Comparison of ENCODE assay signal across 14 cellular contexts in the genomic region with DNA sequence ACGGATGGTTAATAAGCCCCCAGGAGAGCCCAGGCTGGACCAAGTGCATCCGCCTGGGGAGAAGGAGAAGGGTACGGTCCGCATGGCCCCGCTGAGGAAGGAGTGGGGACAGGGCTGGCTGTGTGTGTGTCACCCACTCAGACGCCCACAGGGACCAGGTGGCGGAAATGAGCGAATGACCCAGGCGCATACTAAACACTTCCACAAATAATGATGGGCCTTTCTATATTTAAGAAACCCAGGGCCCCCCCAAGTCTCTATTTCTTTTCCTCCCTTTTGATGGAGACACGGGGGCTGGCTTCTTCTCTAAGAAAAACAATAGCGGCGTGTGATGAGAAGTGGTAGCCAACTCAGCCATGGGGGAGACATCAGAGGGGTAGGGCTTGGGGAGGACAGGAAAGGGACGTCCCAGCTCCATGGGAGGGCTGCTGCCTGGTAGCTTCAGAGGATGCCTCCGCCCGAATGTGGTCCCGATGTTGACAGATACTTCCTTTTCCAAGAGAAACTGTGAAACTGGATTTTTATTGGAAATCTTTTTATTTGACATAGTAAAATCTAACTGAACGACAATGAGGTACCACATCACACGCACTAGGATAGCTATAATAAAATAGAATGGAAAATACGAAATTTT. TPM values are rescaled to one million over a fixed set of nuclear protein-coding genes. Genes with fewer than 3 reads are reported as not detected.
DNase-seq lines count a peak whose midpoint lies in the region; ATAC-seq and TF ChIP-seq lines count a peak whose summit lies in the region.
"Had no signal": no experiment of that assay in that cellular context is flagged by ENCODE, and none has a peak within 500 bp of the region (broad histone marks: within the 10 kb centered on the region; RNA-seq: fewer than 3 reads in every experiment).

No MANE protein-coding gene starts in this region.

- no peak overlapping the region for H3K27ac Mint-ChIP-seq in stimulated activated memory B cell treated with anti-CD40 and anti-IgM and Interleukin-4, amounts not matched to agents 10 μg/mL and 1 μg/mL and 100 μg/mL, for 72 hours
- H3K27ac Mint-ChIP-seq: H9 had no signal

- H3K4me3 Mint-ChIP-seq in stimulated activated memory B cell treated with anti-CD40 and anti-IgM and Interleukin-4, amounts not matched to agents 10 μg/mL and 1 μg/mL and 100 μg/mL, for 72 hours: peak overlapping the region; percentile 18
- H3K4me3 Mint-ChIP-seq: H9 had no signal

- peaks cover 0 to 5% (median 0%) of the 10 kb centered on the region in 11 experiments; a peak in 1 of 22 replicates for H3K9me3 ChIP-seq in BLaER1 treated with 17β-estradiol and CSF1 and Interleukin-3, amounts not matched to agents 10 nM and 100 nM (replicated peaks in 1 of 11)
- no peaks in the 10 kb centered on the region for H3K9me3 ChIP-seq in OCI-LY1 (ENCODE audit: low read length)
- no peaks in the 10 kb centered on the region for H3K9me3 ChIP-seq in body of pancreas
- H3K9me3 ChIP-seq: Peyer's patch had no signal

- TF ChIP-seq CTCF in OCI-LY1 (IDR thresholded peaks at IDR 0.05; ENCODE audit: low read length) (no peak), body of pancreas (IDR thresholded peaks at IDR 0.05) (no peak)

- H2AFZ ChIP-seq in OCI-LY1 (ENCODE audit: low read length): peak overlapping the region; percentile 72; the same call in 1 of the 2 replicates

- ATAC-seq in esophagus mucosa: peak; percentile 9
- ATAC-seq in stimulated activated memory B cell treated with anti-CD40 and anti-IgM and Interleukin-4, amounts not matched to agents 10 μg/mL and 1 μg/mL and 100 μg/mL, for 72 hours: peak; percentile 38
- ATAC-seq in body of pancreas: no peak
- no peak for ATAC-seq in HG03159 (IDR thresholded peaks at IDR 0.05; ENCODE audit: unreplicated experiment)

- peaks cover 78 to 100% (median 98%) of the 10 kb centered on the region in 10 experiments for H3K4me1 ChIP-seq in BLaER1 treated with 17β-estradiol and CSF1 and Interleukin-3, amounts not matched to agents 10 nM and 100 nM
- H3K4me1 ChIP-seq in OCI-LY1 (ENCODE audit: insufficient read depth, low read length, severe bottlenecking): peaks cover 21% of the 10 kb centered on the region
- H3K4me1 ChIP-seq in body of pancreas: no peaks in the 10 kb centered on the region

- 87 to 89% methylated on average over 19 of the region's 19 CpGs for WGBS in body of pancreas, 2 donors

- no peaks in the 10 kb centered on the region for H3K9me2 ChIP-seq in OCI-LY1 (ENCODE audit: low read depth, low read length)

- H3K27me3 Mint-ChIP-seq in stimulated activated memory B cell treated with anti-CD40 and anti-IgM and Interleukin-4, amounts not matched to agents 10 μg/mL and 1 μg/mL and 100 μg/mL, for 72 hours: no peaks in the 10 kb centered on the region

- peaks cover 4% of the 10 kb centered on the region for H3K36me3 Mint-ChIP-seq in stimulated activated memory B cell treated with anti-CD40 and anti-IgM and Interleukin-4, amounts not matched to agents 10 μg/mL and 1 μg/mL and 100 μg/mL, for 72 hours

- H3K27ac ChIP-seq in BLaER1 treated with 17β-estradiol and CSF1 and Interleukin-3, amounts not matched to agents 10 nM and 100 nM: peak overlapping the region; percentile 75 to 96 (median 92)
- H3K27ac ChIP-seq in OCI-LY1 (ENCODE audit: low read depth, low read length, poor library complexity, severe bottlenecking) (no peak overlapping the region), body of pancreas (no peak overlapping the region)
- H3K27ac ChIP-seq: Peyer's patch had no signal

- H3K4me1 Mint-ChIP-seq in stimulated activated memory B cell treated with anti-CD40 and anti-IgM and Interleukin-4, amounts not matched to agents 10 μg/mL and 1 μg/mL and 100 μg/mL, for 72 hours: peaks cover 30% of the 10 kb centered on the region

- no peak for TF ChIP-seq POLR2A in body of pancreas (IDR thresholded peaks at IDR 0.05)

- H3K4me3 ChIP-seq in BLaER1 treated with 17β-estradiol and CSF1 and Interleukin-3, amounts not matched to agents 10 nM and 100 nM: peak overlapping the region in 3 of 10 experiments; percentile 4 to 35 (median 11); a peak in 4 of 20 replicates
- H3K4me3 ChIP-seq in OCI-LY1 (ENCODE audit: low read depth, low read length, poor library complexity, severe bottlenecking): peak overlapping the region; percentile 53
- no peak overlapping the region for H3K4me3 ChIP-seq in body of pancreas
- H3K4me3 ChIP-seq: Peyer's patch had no signal

- H3F3A ChIP-seq in OCI-LY1 (ENCODE audit: insufficient read depth, low read length): no peaks in the 10 kb centered on the region

- peak overlapping the region; percentile 65 to 82 (median 76) for H3K9ac ChIP-seq in BLaER1 treated with 17β-estradiol and CSF1 and Interleukin-3, amounts not matched to agents 10 nM and 100 nM
- peak overlapping the region; percentile 54 for H3K9ac ChIP-seq in OCI-LY1 (ENCODE audit: low read length)

- intact Hi-C loops in body of pancreas (cut with DNase I): no loop called here

- peak overlapping the region; percentile 53 to 93 (median 81) for H3K4me2 ChIP-seq in BLaER1 treated with 17β-estradiol and CSF1 and Interleukin-3, amounts not matched to agents 10 nM and 100 nM
- H3K4me2 ChIP-seq in OCI-LY1 (ENCODE audit: low read length): peak overlapping the region; percentile 75

- no peaks in the 10 kb centered on the region for H3K27me3 ChIP-seq in BLaER1 treated with 17β-estradiol and CSF1 and Interleukin-3, amounts not matched to agents 10 nM and 100 nM
- no peaks in the 10 kb centered on the region for H3K27me3 ChIP-seq in OCI-LY1 (ENCODE audit: insufficient read depth, low read length)
- H3K27me3 ChIP-seq in body of pancreas: no peaks in the 10 kb centered on the region
- H3K27me3 ChIP-seq: Peyer's patch had no signal

- peaks cover 2% of the 10 kb centered on the region for H3K9me3 Mint-ChIP-seq in stimulated activated memory B cell treated with anti-CD40 and anti-IgM and Interleukin-4, amounts not matched to agents 10 μg/mL and 1 μg/mL and 100 μg/mL, for 72 hours
- H3K9me3 Mint-ChIP-seq: H9 had no signal

- no peaks in the 10 kb centered on the region for H4K20me1 ChIP-seq in BLaER1 treated with 17β-estradiol and CSF1 and Interleukin-3, amounts not matched to agents 10 nM and 100 nM
- H4K20me1 ChIP-seq in OCI-LY1 (ENCODE audit: insufficient read depth, low read length): no peaks in the 10 kb centered on the region

- no peaks in the 10 kb centered on the region for H3K79me2 ChIP-seq in OCI-LY1 (ENCODE audit: insufficient read depth, low read length)

- no peak for DNase-seq in body of pancreas
- no peak for DNase-seq in activated effector memory CD4-positive, alpha-beta T cell treated with anti-CD3 and anti-CD28 coated beads, Interleukin-2, amount 50 U/mL, for 16 hours
- DNase-seq: ACHN, H9, NCI-H1105 treated with DMSO at 0.1 percent for 48 hours, NCI-H187 treated with DMSO at 0.1 percent for 48 hours, NCI-H446, Peyer's patch, SIG-M5 had no signal

- no peaks in the 10 kb centered on the region for H3K36me3 ChIP-seq in BLaER1 treated with 17β-estradiol and CSF1 and Interleukin-3, amounts not matched to agents 10 nM and 100 nM
- H3K36me3 ChIP-seq in OCI-LY1 (ENCODE audit: insufficient read depth, low read length) (no peaks in the 10 kb centered on the region), body of pancreas (replicated peaks in 1 of 2; ENCODE audit: insufficient read depth in 1 of 2, low read depth in 2 of 2) (no peaks in the 10 kb centered on the region)
- H3K36me3 ChIP-seq: Peyer's patch had no signal

RNA-seq across cellular contexts. Expression of a gene that starts 6.3 kb away (rescaled TPM):
- total RNA-seq in esophagus mucosa (2.3 TPM), body of pancreas (not detected)

Comparison
In these comparisons a context has a peak if more than half of its experiments do, and no peak if none do; other contexts are left out.
1. H3K27ac ChIP-seq: peak in BLaER1 treated with 17β-estradiol and CSF1 and Interleukin-3, amounts not matched to agents 10 nM and 100 nM (11 of 11); none in OCI-LY1 (single experiment) and body of pancreas (0 of 4).
2. ATAC-seq: peak in esophagus mucosa (single experiment) and stimulated activated memory B cell treated with anti-CD40 and anti-IgM and Interleukin-4, amounts not matched to agents 10 μg/mL and 1 μg/mL and 100 μg/mL, for 72 hours (single experiment); none in body of pancreas (single experiment) and HG03159 (single experiment).